Comparison of ENCODE assay signal across 1 cellular context in the genomic region with DNA sequence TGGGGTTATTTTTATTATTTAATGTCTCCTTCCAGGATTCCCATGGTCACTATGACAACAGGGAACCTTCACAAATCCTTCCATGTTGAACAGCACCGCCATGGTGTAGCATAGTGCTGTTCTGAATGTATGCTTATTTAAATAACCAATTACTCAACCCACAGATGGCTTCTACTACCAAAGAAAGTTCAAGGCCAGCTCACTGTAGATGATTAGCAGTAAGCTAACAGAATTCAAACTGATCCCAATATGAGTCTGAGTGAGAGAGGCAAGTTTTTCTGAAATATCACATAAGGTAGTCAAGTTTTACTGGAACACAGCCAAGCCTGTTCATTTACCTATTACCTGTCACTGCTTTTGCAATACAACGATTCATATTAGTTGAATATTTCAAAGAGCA.
TF ChIP-seq lines count a peak whose summit lies in the region.

No MANE protein-coding gene starts in this region.

TF ChIP-seq in HepG2, 621 proteins besides CTCF, POLR2A, EP300 and RAD21 (continued from another document and continues in another):
- TF ChIP-seq ZNF317 (CRISPR knock-in tag; IDR thresholded peaks at IDR 0.05) (0 out of 2 replicates have a peak, but pooled peaks have one; percentile 33), LCORL (IDR thresholded peaks at IDR 0.05) (no peak), LCORL (CRISPR knock-in tag; IDR thresholded peaks at IDR 0.05) (0 out of 2 replicates have a peak, but pooled peaks have one; percentile 19), RARA (CRISPR knock-in tag; IDR thresholded peaks at IDR 0.05) (peak; percentile 98), SNAPC2 (CRISPR knock-in tag; IDR thresholded peaks at IDR 0.05) (peak; percentile 71; the same call in 1 of the 2 replicates), SMYD3 (CRISPR knock-in tag; IDR thresholded peaks at IDR 0.05) (peak; percentile 67; the same call in 1 of the 2 replicates), SOX6 (IDR thresholded peaks at IDR 0.05) (no peak), SOX6 (CRISPR knock-in tag; IDR thresholded peaks at IDR 0.05) (peak; percentile 50; the same call in 1 of the 2 replicates), SP4 (CRISPR knock-in tag; IDR thresholded peaks at IDR 0.05) (no peak), RXRB (CRISPR knock-in tag; IDR thresholded peaks at IDR 0.05; ENCODE audit: borderline replicate concordance) (peak; percentile 87), FOXA1 (IDR thresholded peaks at IDR 0.05) (no peak), FOXA1 (CRISPR knock-in tag; IDR thresholded peaks at IDR 0.05) (peak; percentile 16; the same call in 1 of the 2 replicates), GATAD2A (CRISPR knock-in tag; IDR thresholded peaks at IDR 0.05) (peak; percentile 73), POGZ (CRISPR knock-in tag; IDR thresholded peaks at IDR 0.05) (0 out of 2 replicates have a peak, but pooled peaks have one; percentile 37), ZNF10 (CRISPR knock-in tag; IDR thresholded peaks at IDR 0.05; ENCODE audit: borderline replicate concordance, low read depth) (no peak), GFI1 (CRISPR knock-in tag; IDR thresholded peaks at IDR 0.05; ENCODE audit: borderline replicate concordance) (0 out of 2 replicates have a peak, but pooled peaks have one; percentile 45), HNF4A (CRISPR knock-in tag; IDR thresholded peaks at IDR 0.05) (peak; percentile 55), MED1 (CRISPR knock-in tag; IDR thresholded peaks at IDR 0.05) (no peak), ZNF205 (CRISPR knock-in tag; IDR thresholded peaks at IDR 0.05) (no peak), KAT8 (CRISPR knock-in tag; IDR thresholded peaks at IDR 0.05) (0 out of 2 replicates have a peak, but pooled peaks have one; percentile 54), ZNF674 (CRISPR knock-in tag; IDR thresholded peaks at IDR 0.05; ENCODE audit: low read depth) (no peak), BCL6 (CRISPR knock-in tag; IDR thresholded peaks at IDR 0.05) (peak; percentile 76), POLR2AphosphoS5 (IDR thresholded peaks at IDR 0.05; ENCODE audit: low read depth, low read length) (no peak), SOX13 (IDR thresholded peaks at IDR 0.05) (no peak), SOX13 (CRISPR knock-in tag; conservative IDR thresholded peaks at IDR 0.05 in 1 of 2, IDR thresholded peaks at IDR 0.05 in 1 of 2) (peak in 1 of 2 experiments; percentile 57; a peak in 1 of 4 replicates), REPIN1 (CRISPR knock-in tag; IDR thresholded peaks at IDR 0.05; ENCODE audit: borderline replicate concordance, low read depth) (peak; percentile 83; the same call in 1 of the 2 replicates), SOX5 (CRISPR knock-in tag; IDR thresholded peaks at IDR 0.05; ENCODE audit: borderline replicate concordance) (peak; percentile 51), ZFP36 (IDR thresholded peaks at IDR 0.05; ENCODE audit: borderline replicate concordance, low read depth, low read length, partially characterized antibody) (no peak), RBM22 (optimal IDR thresholded peaks at IDR 0.05; ENCODE audit: low read length) (peak; percentile 35), ZMYM4 (CRISPR knock-in tag; IDR thresholded peaks at IDR 0.05) (peak; percentile 43; the same call in 1 of the 2 replicates), TCF7 (IDR thresholded peaks at IDR 0.05; ENCODE audit: low read depth) (peak; percentile 9; the same call in 1 of the 2 replicates), CREB1 (IDR thresholded peaks at IDR 0.05) (no peak), CREB1 (CRISPR knock-in tag; IDR thresholded peaks at IDR 0.05) (peak; percentile 58; the same call in 1 of the 2 replicates), NR2F6 (IDR thresholded peaks at IDR 0.05) (no peak; the same call in none of the 2 replicates), NR2F6 (CRISPR knock-in tag; IDR thresholded peaks at IDR 0.05) (peak; percentile 58; the same call in 1 of the 2 replicates), CEBPG (CRISPR knock-in tag; IDR thresholded peaks at IDR 0.05) (peak; percentile 72)
- TF ChIP-seq, protein P1, sequence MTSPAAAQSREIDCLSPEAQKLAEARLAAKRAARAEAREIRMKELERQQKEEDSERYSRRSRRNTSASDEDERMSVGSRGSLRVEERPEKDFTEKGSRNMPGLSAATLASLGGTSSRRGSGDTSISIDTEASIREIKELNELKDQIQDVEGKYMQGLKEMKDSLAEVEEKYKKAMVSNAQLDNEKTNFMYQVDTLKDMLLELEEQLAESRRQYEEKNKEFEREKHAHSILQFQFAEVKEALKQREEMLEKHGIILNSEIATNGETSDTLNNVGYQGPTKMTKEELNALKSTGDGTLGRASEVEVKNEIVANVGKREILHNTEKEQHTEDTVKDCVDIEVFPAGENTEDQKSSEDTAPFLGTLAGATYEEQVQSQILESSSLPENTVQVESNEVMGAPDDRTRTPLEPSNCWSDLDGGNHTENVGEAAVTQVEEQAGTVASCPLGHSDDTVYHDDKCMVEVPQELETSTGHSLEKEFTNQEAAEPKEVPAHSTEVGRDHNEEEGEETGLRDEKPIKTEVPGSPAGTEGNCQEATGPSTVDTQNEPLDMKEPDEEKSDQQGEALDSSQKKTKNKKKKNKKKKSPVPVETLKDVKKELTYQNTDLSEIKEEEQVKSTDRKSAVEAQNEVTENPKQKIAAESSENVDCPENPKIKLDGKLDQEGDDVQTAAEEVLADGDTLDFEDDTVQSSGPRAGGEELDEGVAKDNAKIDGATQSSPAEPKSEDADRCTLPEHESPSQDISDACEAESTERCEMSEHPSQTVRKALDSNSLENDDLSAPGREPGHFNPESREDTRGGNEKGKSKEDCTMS (CRISPR knock-in tag; conservative IDR thresholded peaks at IDR 0.05), result no peak
- TF ChIP-seq, protein P2, sequence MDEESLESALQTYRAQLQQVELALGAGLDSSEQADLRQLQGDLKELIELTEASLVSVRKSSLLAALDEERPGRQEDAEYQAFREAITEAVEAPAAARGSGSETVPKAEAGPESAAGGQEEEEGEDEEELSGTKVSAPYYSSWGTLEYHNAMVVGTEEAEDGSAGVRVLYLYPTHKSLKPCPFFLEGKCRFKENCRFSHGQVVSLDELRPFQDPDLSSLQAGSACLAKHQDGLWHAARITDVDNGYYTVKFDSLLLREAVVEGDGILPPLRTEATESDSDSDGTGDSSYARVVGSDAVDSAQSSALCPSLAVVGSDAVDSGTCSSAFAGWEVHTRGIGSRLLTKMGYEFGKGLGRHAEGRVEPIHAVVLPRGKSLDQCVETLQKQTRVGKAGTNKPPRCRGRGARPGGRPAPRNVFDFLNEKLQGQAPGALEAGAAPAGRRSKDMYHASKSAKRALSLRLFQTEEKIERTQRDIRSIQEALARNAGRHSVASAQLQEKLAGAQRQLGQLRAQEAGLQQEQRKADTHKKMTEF (CRISPR knock-in tag; IDR thresholded peaks at IDR 0.05), result peak; percentile 56
- TF ChIP-seq, protein P3, sequence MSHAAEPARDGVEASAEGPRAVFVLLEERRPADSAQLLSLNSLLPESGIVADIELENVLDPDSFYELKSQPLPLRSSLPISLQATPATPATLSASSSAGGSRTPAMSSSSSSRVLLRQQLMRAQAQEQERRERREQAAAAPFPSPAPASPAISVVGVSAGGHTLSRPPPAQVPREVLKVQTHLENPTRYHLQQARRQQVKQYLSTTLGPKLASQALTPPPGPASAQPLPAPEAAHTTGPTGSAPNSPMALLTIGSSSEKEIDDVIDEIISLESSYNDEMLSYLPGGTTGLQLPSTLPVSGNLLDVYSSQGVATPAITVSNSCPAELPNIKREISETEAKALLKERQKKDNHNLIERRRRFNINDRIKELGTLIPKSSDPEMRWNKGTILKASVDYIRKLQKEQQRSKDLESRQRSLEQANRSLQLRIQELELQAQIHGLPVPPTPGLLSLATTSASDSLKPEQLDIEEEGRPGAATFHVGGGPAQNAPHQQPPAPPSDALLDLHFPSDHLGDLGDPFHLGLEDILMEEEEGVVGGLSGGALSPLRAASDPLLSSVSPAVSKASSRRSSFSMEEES (CRISPR knock-in tag; IDR thresholded peaks at IDR 0.05), result no peak
- TF ChIP-seq, protein P4, sequence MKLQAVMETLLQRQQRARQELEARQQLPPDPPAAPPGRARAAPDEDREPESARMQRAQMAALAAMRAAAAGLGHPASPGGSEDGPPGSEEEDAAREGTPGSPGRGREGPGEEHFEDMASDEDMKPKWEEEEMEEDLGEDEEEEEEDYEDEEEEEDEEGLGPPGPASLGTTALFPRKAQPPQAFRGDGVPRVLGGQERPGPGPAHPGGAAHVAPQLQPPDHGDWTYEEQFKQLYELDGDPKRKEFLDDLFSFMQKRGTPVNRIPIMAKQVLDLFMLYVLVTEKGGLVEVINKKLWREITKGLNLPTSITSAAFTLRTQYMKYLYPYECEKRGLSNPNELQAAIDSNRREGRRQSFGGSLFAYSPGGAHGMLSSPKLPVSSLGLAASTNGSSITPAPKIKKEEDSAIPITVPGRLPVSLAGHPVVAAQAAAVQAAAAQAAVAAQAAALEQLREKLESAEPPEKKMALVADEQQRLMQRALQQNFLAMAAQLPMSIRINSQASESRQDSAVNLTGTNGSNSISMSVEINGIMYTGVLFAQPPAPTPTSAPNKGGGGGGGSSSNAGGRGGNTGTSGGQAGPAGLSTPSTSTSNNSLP (IDR thresholded peaks at IDR 0.05; ENCODE audit: low read depth, low read length), result peak; percentile 38; the same call in 1 of the 2 replicates
- TF ChIP-seq, protein P5, sequence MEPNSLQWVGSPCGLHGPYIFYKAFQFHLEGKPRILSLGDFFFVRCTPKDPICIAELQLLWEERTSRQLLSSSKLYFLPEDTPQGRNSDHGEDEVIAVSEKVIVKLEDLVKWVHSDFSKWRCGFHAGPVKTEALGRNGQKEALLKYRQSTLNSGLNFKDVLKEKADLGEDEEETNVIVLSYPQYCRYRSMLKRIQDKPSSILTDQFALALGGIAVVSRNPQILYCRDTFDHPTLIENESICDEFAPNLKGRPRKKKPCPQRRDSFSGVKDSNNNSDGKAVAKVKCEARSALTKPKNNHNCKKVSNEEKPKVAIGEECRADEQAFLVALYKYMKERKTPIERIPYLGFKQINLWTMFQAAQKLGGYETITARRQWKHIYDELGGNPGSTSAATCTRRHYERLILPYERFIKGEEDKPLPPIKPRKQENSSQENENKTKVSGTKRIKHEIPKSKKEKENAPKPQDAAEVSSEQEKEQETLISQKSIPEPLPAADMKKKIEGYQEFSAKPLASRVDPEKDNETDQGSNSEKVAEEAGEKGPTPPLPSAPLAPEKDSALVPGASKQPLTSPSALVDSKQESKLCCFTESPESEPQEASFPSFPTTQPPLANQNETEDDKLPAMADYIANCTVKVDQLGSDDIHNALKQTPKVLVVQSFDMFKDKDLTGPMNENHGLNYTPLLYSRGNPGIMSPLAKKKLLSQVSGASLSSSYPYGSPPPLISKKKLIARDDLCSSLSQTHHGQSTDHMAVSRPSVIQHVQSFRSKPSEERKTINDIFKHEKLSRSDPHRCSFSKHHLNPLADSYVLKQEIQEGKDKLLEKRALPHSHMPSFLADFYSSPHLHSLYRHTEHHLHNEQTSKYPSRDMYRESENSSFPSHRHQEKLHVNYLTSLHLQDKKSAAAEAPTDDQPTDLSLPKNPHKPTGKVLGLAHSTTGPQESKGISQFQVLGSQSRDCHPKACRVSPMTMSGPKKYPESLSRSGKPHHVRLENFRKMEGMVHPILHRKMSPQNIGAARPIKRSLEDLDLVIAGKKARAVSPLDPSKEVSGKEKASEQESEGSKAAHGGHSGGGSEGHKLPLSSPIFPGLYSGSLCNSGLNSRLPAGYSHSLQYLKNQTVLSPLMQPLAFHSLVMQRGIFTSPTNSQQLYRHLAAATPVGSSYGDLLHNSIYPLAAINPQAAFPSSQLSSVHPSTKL (CRISPR knock-in tag; IDR thresholded peaks at IDR 0.05), result peak; percentile 67
- TF ChIP-seq, protein P6, sequence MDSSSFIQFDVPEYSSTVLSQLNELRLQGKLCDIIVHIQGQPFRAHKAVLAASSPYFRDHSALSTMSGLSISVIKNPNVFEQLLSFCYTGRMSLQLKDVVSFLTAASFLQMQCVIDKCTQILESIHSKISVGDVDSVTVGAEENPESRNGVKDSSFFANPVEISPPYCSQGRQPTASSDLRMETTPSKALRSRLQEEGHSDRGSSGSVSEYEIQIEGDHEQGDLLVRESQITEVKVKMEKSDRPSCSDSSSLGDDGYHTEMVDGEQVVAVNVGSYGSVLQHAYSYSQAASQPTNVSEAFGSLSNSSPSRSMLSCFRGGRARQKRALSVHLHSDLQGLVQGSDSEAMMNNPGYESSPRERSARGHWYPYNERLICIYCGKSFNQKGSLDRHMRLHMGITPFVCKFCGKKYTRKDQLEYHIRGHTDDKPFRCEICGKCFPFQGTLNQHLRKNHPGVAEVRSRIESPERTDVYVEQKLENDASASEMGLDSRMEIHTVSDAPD (CRISPR knock-in tag; IDR thresholded peaks at IDR 0.05), result peak; percentile 73; the same call in 1 of the 2 replicates
- TF ChIP-seq, protein P7, sequence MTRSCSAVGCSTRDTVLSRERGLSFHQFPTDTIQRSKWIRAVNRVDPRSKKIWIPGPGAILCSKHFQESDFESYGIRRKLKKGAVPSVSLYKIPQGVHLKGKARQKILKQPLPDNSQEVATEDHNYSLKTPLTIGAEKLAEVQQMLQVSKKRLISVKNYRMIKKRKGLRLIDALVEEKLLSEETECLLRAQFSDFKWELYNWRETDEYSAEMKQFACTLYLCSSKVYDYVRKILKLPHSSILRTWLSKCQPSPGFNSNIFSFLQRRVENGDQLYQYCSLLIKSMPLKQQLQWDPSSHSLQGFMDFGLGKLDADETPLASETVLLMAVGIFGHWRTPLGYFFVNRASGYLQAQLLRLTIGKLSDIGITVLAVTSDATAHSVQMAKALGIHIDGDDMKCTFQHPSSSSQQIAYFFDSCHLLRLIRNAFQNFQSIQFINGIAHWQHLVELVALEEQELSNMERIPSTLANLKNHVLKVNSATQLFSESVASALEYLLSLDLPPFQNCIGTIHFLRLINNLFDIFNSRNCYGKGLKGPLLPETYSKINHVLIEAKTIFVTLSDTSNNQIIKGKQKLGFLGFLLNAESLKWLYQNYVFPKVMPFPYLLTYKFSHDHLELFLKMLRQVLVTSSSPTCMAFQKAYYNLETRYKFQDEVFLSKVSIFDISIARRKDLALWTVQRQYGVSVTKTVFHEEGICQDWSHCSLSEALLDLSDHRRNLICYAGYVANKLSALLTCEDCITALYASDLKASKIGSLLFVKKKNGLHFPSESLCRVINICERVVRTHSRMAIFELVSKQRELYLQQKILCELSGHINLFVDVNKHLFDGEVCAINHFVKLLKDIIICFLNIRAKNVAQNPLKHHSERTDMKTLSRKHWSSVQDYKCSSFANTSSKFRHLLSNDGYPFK (CRISPR knock-in tag; IDR thresholded peaks at IDR 0.05; ENCODE audit: borderline replicate concordance), result no peak
